Comparison of ENCODE assay signal across 8 cellular contexts in genomic region chr20:25309395-25310267, GRCh38.
DNase-seq lines count a peak whose midpoint lies in the region; ATAC-seq and TF ChIP-seq lines count a peak whose summit lies in the region.

No MANE protein-coding gene starts in this region.

- H3K4me3 ChIP-seq in left lung (no peak overlapping the region), tibial nerve (peak overlapping the region in 1 of 4 donors; percentile 4)

- TF ChIP-seq EP300 in tibial nerve (IDR thresholded peaks at IDR 0.05) = no peak

- no peak overlapping the region for H3K4me3 Mint-ChIP-seq in H9

- H2BK5ac ChIP-seq in H9 (ENCODE audit: insufficient read length, low read length) = no peak overlapping the region

- H3K27me3 ChIP-seq in left lung (no peaks in the 10 kb centered on the region), tibial nerve (no peaks in the 10 kb centered on the region), H9 (ENCODE audit: insufficient read depth, low read length) (no peaks in the 10 kb centered on the region)

- H2AK5ac ChIP-seq in H9 (ENCODE audit: insufficient read length, low read length) = no peak overlapping the region

- TF ChIP-seq CTCF in left lung (IDR thresholded peaks at IDR 0.05) = no peak
- TF ChIP-seq CTCF in tibial nerve (IDR thresholded peaks at IDR 0.05) = no peak
- TF ChIP-seq CTCF in GM10266 (IDR thresholded peaks at IDR 0.05; ENCODE audit: control insufficient read depth, insufficient read depth, low read depth, missing control alignments) = no peak
- no peak for TF ChIP-seq CTCF in H9 (conservative IDR thresholded peaks at IDR 0.05)

- no peak overlapping the region for H4K91ac ChIP-seq in H9 (ENCODE audit: insufficient read length, low read depth, low read length)

- peaks cover 15 to 46% (median 34%) of the 10 kb centered on the region in 3 experiments for H3K36me3 Mint-ChIP-seq in H9 (ENCODE audit: insufficient read depth in 1 of 3, low read depth in 3 of 3)

- no peak overlapping the region for H2BK120ac ChIP-seq in H9 (ENCODE audit: low read depth, low read length, poor library complexity, severe bottlenecking)

- no peak for TF ChIP-seq POLR2A in tibial nerve (IDR thresholded peaks at IDR 0.05)

- intact Hi-C loops in left lung (cut with DNase I) = no loop called here

- no peaks in the 10 kb centered on the region for H3K79me2 ChIP-seq in H9 (ENCODE audit: insufficient read depth, low read length)

- peaks cover 3% of the 10 kb centered on the region for H4K20me1 ChIP-seq in H9 (ENCODE audit: control insufficient read depth, insufficient read depth, insufficient read length)

- no peak overlapping the region for H4K5ac ChIP-seq in H9 (ENCODE audit: insufficient read length, low read depth, low read length)

- no peaks in the 10 kb centered on the region for H3K27me3 Mint-ChIP-seq in H9 (ENCODE audit: low read depth)

- peaks cover 7 to 41% of the 10 kb centered on the region in 2 donors for H3K4me1 ChIP-seq in left lung
- peaks cover 0 to 44% (median 33%) of the 10 kb centered on the region in 4 donors for H3K4me1 ChIP-seq in tibial nerve
- H3K4me1 ChIP-seq in H9 (ENCODE audit: insufficient read depth, low read length) = no peaks in the 10 kb centered on the region; the same call in 1 of the 2 replicates

- H3K36me3 ChIP-seq in left lung (peaks cover 0 to 25% of the 10 kb centered on the region in 2 donors), tibial nerve (peaks cover 0 to 39% (median 0%) of the 10 kb centered on the region in 3 donors)

- H3K27ac ChIP-seq in left lung = peak overlapping the region; percentile 44 to 72
- H3K27ac ChIP-seq in tibial nerve = peak overlapping the region; percentile 85 to 92 (median 86)
- no peak overlapping the region for H3K27ac ChIP-seq in H9 (ENCODE audit: insufficient read length, low read depth, low read length)

- peak; percentile 77 for ATAC-seq in left lung

- no peaks in the 10 kb centered on the region for H3K79me1 ChIP-seq in H9 (ENCODE audit: insufficient read depth, low read depth, low read length, poor library complexity, severe bottlenecking)

- DNase-seq in GM03348 (ENCODE audit: low spot score) (peak; percentile 83), NCI-H2196 treated with DMSO at 0.1 percent for 48 hours (lab: John Stamatoyannopoulos, UW; ENCODE audit: unreplicated experiment) (peak; percentile 63), brain pericyte (ENCODE audit: low read depth, low spot score) (peak; percentile 80), left lung (peak; percentile 70 to 77), tibial nerve (ENCODE audit: low spot score in 2 of 2) (peak; percentile 46 to 47), NCI-H1930 (lab: John Stamatoyannopoulos, UW) (no peak), GM10266 (ENCODE audit: extremely low spot score) (no peak), H9 (no peak)

- no peak overlapping the region for H3K4ac ChIP-seq in H9 (ENCODE audit: low read depth, low read length)

- H3K4me1 Mint-ChIP-seq in H9 = peaks cover 5 to 6% of the 10 kb centered on the region in 2 experiments

- H3K27ac Mint-ChIP-seq in H9 = peak overlapping the region in 1 of 3 experiments; percentile 53; a peak in 1 of 7 replicates

- H3K9me3 ChIP-seq in left lung (no peaks in the 10 kb centered on the region), tibial nerve (no peaks in the 10 kb centered on the region), H9 (ENCODE audit: control insufficient read depth, low read depth, low read length) (no peaks in the 10 kb centered on the region)

- no peak overlapping the region for H2BK15ac ChIP-seq in H9 (ENCODE audit: low read depth, low read length)

- H2AFZ ChIP-seq in H9 (ENCODE audit: low read length) = no peak overlapping the region

- H3T11ph ChIP-seq in H9 (ENCODE audit: low read length) = no peak overlapping the region

- H3K18ac ChIP-seq in H9 (ENCODE audit: insufficient read length, low read depth, low read length) = no peak overlapping the region

- H3K23ac ChIP-seq in H9 (ENCODE audit: insufficient read length, low read depth, low read length) = no peak overlapping the region

- H3K23me2 ChIP-seq in H9 (ENCODE audit: insufficient read length, low read depth, low read length, poor library complexity, severe bottlenecking) = no peaks in the 10 kb centered on the region

- H3K14ac ChIP-seq in H9 (ENCODE audit: insufficient read depth, low read length) = no peak overlapping the region; the same call in 1 of the 2 replicates

- H2BK20ac ChIP-seq in H9 (ENCODE audit: low read depth, low read length, poor library complexity, severe bottlenecking) = no peak overlapping the region

- no peak overlapping the region for H3K4me2 ChIP-seq in H9 (ENCODE audit: insufficient read depth, insufficient read length, low read length)

- peaks cover 4 to 5% of the 10 kb centered on the region in 2 experiments; a peak in 4 of 5 replicates for H3K9me3 Mint-ChIP-seq in H9

- 47 to 51% methylated on average over 14 to 18 of the region's 18 CpGs for WGBS in tibial nerve, 2 donors
- WGBS in H9 (ENCODE audit: extremely low coverage, insufficient read length, low lambda C conversion rate) = no CpG with 5 or more reads among the region's 18 CpGs

- no peak overlapping the region for H3K9ac ChIP-seq in H9 (ENCODE audit: extremely low read depth, insufficient read length, low read length)

- H3K56ac ChIP-seq in H9 (ENCODE audit: insufficient read length, low read depth, low read length) = no peak overlapping the region

- H4K8ac ChIP-seq in H9 (replicated peaks; ENCODE audit: insufficient read length, low read depth, low read length) = no peak overlapping the region

- H2BK12ac ChIP-seq in H9 (ENCODE audit: insufficient read length, low read depth, low read length) = no peak overlapping the region

Comparison
In these comparisons a context has a peak if more than half of its experiments do, and no peak if none do; other contexts are left out.
1. DNase-seq: peak in GM03348 (single experiment), NCI-H2196 treated with DMSO at 0.1 percent for 48 hours (single experiment), brain pericyte (single experiment), left lung (2 of 2) and tibial nerve (2 of 2); none in NCI-H1930 (0 of 2), GM10266 (single experiment) and H9 (single experiment).